Comparison of ENCODE assay signal across 32 cellular contexts in genomic region chr18:7169601-7170000, GRCh38. TPM values are rescaled to one million over a fixed set of nuclear protein-coding genes. Genes with fewer than 3 reads are reported as not detected.
"Had no signal": no experiment of that assay in that cellular context is flagged by ENCODE, and none has a peak within 500 bp of the region (broad histone marks: within the 10 kb centered on the region; RNA-seq: fewer than 3 reads in every experiment).

No MANE protein-coding gene starts in this region.

- H3K36me3 Mint-ChIP-seq: activated naive CD8-positive, alpha-beta T cell had no signal

- ATAC-seq: activated CD4-positive, CD25-positive, alpha-beta regulatory T cell treated with anti-CD3 and anti-CD28 coated beads, Interleukin-2, amount 50 U/mL, for 24 hours; activated CD8-positive, alpha-beta T cell treated with anti-CD3 and anti-CD28 coated beads for 36 hours; activated T-cell treated with anti-CD3 and anti-CD28 coated beads, Interleukin-2, amount 50 U/mL, for 4 hours; activated T-helper 17 cell treated with anti-CD3 and anti-CD28 coated beads, Interleukin-2, amount 50 U/mL, for 72 hours; effector memory CD8-positive, alpha-beta T cell; foreskin keratinocyte; gastrocnemius medialis; heart left ventricle; T-helper 17 cell had no signal

- H3K27ac ChIP-seq: brain microvascular endothelial cell, esophagus muscularis mucosa, foreskin keratinocyte, gastrocnemius medialis, heart left ventricle, WERI-Rb-1 had no signal

- H3K4me3 ChIP-seq: esophagus muscularis mucosa, gastrocnemius medialis, heart left ventricle had no signal

- H3K36me3 ChIP-seq: brain microvascular endothelial cell, esophagus muscularis mucosa, gastrocnemius medialis, heart left ventricle, WERI-Rb-1 had no signal

- H3K4me3 Mint-ChIP-seq: activated B cell treated with CpG ODN at 0.5 μM for 24 hours; activated CD8-positive, alpha-beta T cell treated with anti-CD3 and anti-CD28 coated beads for 36 hours; activated naive CD8-positive, alpha-beta T cell; activated T-cell treated with anti-CD3 and anti-CD28 coated beads, Interleukin-2, amount 50 U/mL, for 4 hours; activated T-helper 17 cell treated with anti-CD3 and anti-CD28 coated beads, Interleukin-2, amount 50 U/mL, for 72 hours; effector memory CD8-positive, alpha-beta T cell; T-helper 17 cell; T-helper 2 cell treated with Interferon-gamma antibody and Interleukin-4, amounts not matched to agents 5 μg/mL and 100 μg/mL, for 36 hours had no signal

- H3K4me1 ChIP-seq: esophagus muscularis mucosa, foreskin keratinocyte, gastrocnemius medialis, heart left ventricle had no signal

- H3K4me1 Mint-ChIP-seq: activated B cell treated with CpG ODN at 0.5 μM for 24 hours; activated T-helper 17 cell treated with anti-CD3 and anti-CD28 coated beads, Interleukin-2, amount 50 U/mL, for 72 hours; T-helper 17 cell had no signal

- DNase-seq: activated B cell treated with CpG ODN at 0.5 μM for 24 hours; activated CD4-positive, alpha-beta T cell treated with anti-CD3 and anti-CD28 coated beads for 48 hours; activated CD4-positive, alpha-beta T cell treated with anti-CD3 and anti-CD28 coated beads, Interleukin-2, amount 50 U/mL, for 1 hour; activated CD4-positive, alpha-beta T cell treated with anti-CD3 and anti-CD28 coated beads, Interleukin-2, amount 50 U/mL, for 48 hours; activated CD8-positive, alpha-beta memory T cell treated with anti-CD3 and anti-CD28 coated beads for 24 hours; activated CD8-positive, alpha-beta T cell treated with anti-CD3 and anti-CD28 coated beads for 36 hours; activated effector memory CD4-positive, alpha-beta T cell treated with Interleukin-2 at 50 U/mL for 16 hours; activated gamma-delta T cell treated with Interleukin-2 at 50 U/mL for 16 hours; activated naive CD4-positive, alpha-beta T cell treated with anti-CD3 and anti-CD28 coated beads, Interleukin-2, amount 50 U/mL, for 16 hours; activated naive CD4-positive, alpha-beta T cell treated with Interleukin-2 at 50 U/mL for 16 hours; activated T-cell treated with anti-CD3 and anti-CD28 coated beads, Interleukin-2, amount 50 U/mL, for 4 hours; amniotic stem cell; anterior cingulate cortex; brain microvascular endothelial cell; caudate nucleus; cortex of kidney; dermis blood vessel endothelial cell; effector CD4-positive, alpha-beta T cell; effector memory CD8-positive, alpha-beta T cell; erythroblast; foreskin keratinocyte; gastrocnemius medialis; glutamatergic neuron; T-helper 17 cell; T1000; WERI-Rb-1 had no signal

- H3K27me3 Mint-ChIP-seq: activated B cell treated with CpG ODN at 0.5 μM for 24 hours; activated CD8-positive, alpha-beta T cell treated with anti-CD3 and anti-CD28 coated beads for 36 hours; activated naive CD8-positive, alpha-beta T cell; activated T-helper 17 cell treated with anti-CD3 and anti-CD28 coated beads, Interleukin-2, amount 50 U/mL, for 72 hours; effector memory CD8-positive, alpha-beta T cell; T-helper 17 cell had no signal

- H3K9me3 ChIP-seq: esophagus muscularis mucosa, gastrocnemius medialis, heart left ventricle had no signal

- H3K9me3 Mint-ChIP-seq: activated B cell treated with CpG ODN at 0.5 μM for 24 hours; activated CD8-positive, alpha-beta T cell treated with anti-CD3 and anti-CD28 coated beads for 36 hours; activated T-cell treated with anti-CD3 and anti-CD28 coated beads, Interleukin-2, amount 50 U/mL, for 4 hours; activated T-helper 17 cell treated with anti-CD3 and anti-CD28 coated beads, Interleukin-2, amount 50 U/mL, for 72 hours; effector memory CD8-positive, alpha-beta T cell; T-helper 2 cell treated with Interferon-gamma antibody and Interleukin-4, amounts not matched to agents 5 μg/mL and 100 μg/mL, for 36 hours had no signal

- H3K27ac Mint-ChIP-seq: activated B cell treated with CpG ODN at 0.5 μM for 24 hours; activated CD8-positive, alpha-beta T cell treated with anti-CD3 and anti-CD28 coated beads for 36 hours; activated naive CD8-positive, alpha-beta T cell; activated T-helper 17 cell treated with anti-CD3 and anti-CD28 coated beads, Interleukin-2, amount 50 U/mL, for 72 hours; effector memory CD8-positive, alpha-beta T cell; T-helper 17 cell; T-helper 2 cell treated with Interferon-gamma antibody and Interleukin-4, amounts not matched to agents 5 μg/mL and 100 μg/mL, for 36 hours had no signal

- H3K27me3 ChIP-seq: brain microvascular endothelial cell, esophagus muscularis mucosa, foreskin keratinocyte, gastrocnemius medialis, heart left ventricle had no signal

RNA-seq across cellular contexts. Expression of gene LAMA1, which starts 52.0 kb away (rescaled TPM):
- total RNA-seq: activated B cell treated with CpG ODN at 0.5 μM for 24 hours; activated CD8-positive, alpha-beta T cell treated with anti-CD3 and anti-CD28 coated beads for 36 hours; activated T-helper 17 cell treated with anti-CD3 and anti-CD28 coated beads, Interleukin-2, amount 50 U/mL, for 72 hours; T-helper 17 cell had no signal
